9 cellular contexts compared by ENCODE assay signal in the genomic region with DNA sequence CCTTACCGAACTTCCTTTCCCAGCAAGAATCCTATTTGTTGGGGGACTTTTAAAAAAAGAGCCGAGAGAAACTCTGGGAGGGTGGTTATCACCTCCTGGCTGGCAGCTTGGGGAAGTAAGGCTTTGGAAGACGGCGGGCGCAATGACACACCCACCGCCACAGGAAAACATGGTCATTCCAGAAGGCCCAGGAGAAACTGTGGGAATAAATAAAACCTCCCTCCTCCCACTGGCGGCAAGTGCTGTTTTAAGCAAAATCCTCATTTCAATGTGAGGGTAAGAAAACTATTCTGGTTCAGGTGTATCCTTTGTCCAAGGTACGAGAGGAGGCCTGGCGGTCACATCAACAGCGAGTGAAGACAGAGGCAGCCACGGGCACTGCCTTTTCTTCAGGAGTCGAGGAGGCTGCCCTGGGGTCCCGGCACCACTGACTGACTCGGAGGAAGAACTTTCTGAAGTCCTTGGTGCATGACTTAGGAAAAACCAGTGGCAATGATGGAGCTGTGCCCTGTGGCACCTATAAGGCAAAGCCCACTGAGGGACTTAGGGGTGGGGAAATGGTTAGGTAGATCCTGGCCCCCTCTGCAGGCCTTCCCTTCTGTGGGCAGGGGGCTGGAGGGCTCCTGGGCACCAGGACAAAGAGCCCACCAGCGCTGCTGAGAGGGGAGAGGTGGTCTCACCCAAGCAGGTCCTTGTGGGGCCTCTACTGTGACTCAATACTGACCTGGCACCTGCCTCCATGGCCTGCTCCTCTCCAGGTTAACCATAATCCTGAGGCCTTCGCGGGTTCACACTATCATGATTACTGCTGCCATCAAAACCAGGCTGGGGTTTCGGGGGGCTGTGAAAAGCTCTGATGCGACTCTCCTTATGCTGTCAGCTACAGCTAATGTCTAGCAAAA. TPM values are rescaled to one million over a fixed set of nuclear protein-coding genes. Genes with fewer than 3 reads are reported as not detected.
DNase-seq lines count a peak whose midpoint lies in the region; ATAC-seq, FAIRE-seq and TF ChIP-seq lines count a peak whose summit lies in the region.
"Had no signal": no experiment of that assay in that cellular context is flagged by ENCODE, and none has a peak within 500 bp of the region (broad histone marks: within the 10 kb centered on the region; RNA-seq: fewer than 3 reads in every experiment).

No MANE protein-coding gene starts in this region.

- peak overlapping the region; percentile 21 for H3K4me3 Mint-ChIP-seq in activated B cell treated with CpG ODN at 0.5 μM for 24 hours

- CTCF ChIA-PET in activated B cell treated with CpG ODN at 0.5 μM for 24 hours (lab: Charles Lee) = interaction anchor here (0.7 to 9.5 kb wide), 11 partner anchors 11 to 437 kb away, joined by 3 to 172 read pairs (median 6); a partner anchor contains a TSS

- H3K27ac ChIP-seq in skeletal muscle tissue (ENCODE audit: low read depth, low read length) = peak overlapping the region; percentile 28

- ATAC-seq in activated B cell treated with CpG ODN at 0.5 μM for 24 hours (ENCODE audit: low read depth) (no peak), left ventricle myocardium superior (no peak), GM21528 (IDR thresholded peaks at IDR 0.05; ENCODE audit: low FRiP score, unreplicated experiment) (no peak)

- H3K27ac Mint-ChIP-seq in activated B cell treated with CpG ODN at 0.5 μM for 24 hours = peak overlapping the region; percentile 94

- H3K36me3 ChIP-seq in skeletal muscle tissue (ENCODE audit: control insufficient read depth in 3 of 3, insufficient read depth in 3 of 3, low read length in 3 of 3) = peaks cover 12 to 15% (median 12%) of the 10 kb centered on the region in 3 donors

- H3K4me3 ChIP-seq in skeletal muscle tissue (ENCODE audit: low read length in 3 of 3) = no peak overlapping the region

- intact Hi-C loops in activated B cell treated with CpG ODN at 0.5 μM for 24 hours (cut with micrococcal nuclease) (loop anchor here (2.0 to 10.0 kb wide), 2 partner anchors 569 to 1015 kb away; a partner anchor contains a TSS), left ventricle myocardium superior (cut with micrococcal nuclease) (loop anchor here (10.0 kb wide), 1 partner anchor 119 kb away; a partner anchor contains a TSS)

- no peaks in the 10 kb centered on the region for H3K9me3 ChIP-seq in skeletal muscle tissue (ENCODE audit: control insufficient read depth in 3 of 3, low read length in 3 of 3)

- DNase-seq in GM12891 (ENCODE audit: insufficient read length, low spot score) (no peak), activated B cell treated with CpG ODN at 0.5 μM for 24 hours (no peak), left ventricle myocardium superior (peak; percentile 35), D341Med (ENCODE audit: low spot score) (no peak), NCI-H345 treated with DMSO at 0.1 percent for 48 hours (lab: John Stamatoyannopoulos, UW; ENCODE audit: unreplicated experiment) (no peak), GM13977 (ENCODE audit: low spot score) (no peak)

- H3K36me3 Mint-ChIP-seq in activated B cell treated with CpG ODN at 0.5 μM for 24 hours (ENCODE audit: low read depth) = peaks cover 25% of the 10 kb centered on the region

- H3K9me3 Mint-ChIP-seq in activated B cell treated with CpG ODN at 0.5 μM for 24 hours = no peaks in the 10 kb centered on the region

- H3K27me3 ChIP-seq in skeletal muscle tissue (ENCODE audit: control insufficient read depth in 3 of 3, insufficient read depth in 3 of 3, low read length in 3 of 3) = no peaks in the 10 kb centered on the region

- no peak for TF ChIP-seq CTCF in activated B cell treated with CpG ODN at 0.5 μM for 24 hours (IDR thresholded peaks at IDR 0.05)
- TF ChIP-seq CTCF in GM13977 (IDR thresholded peaks at IDR 0.05; ENCODE audit: extremely low read depth, insufficient read depth, missing control alignments) = no peak

- POLR2A ChIA-PET in activated B cell treated with CpG ODN at 0.5 μM for 24 hours (lab: Charles Lee) = interaction anchor here (0.7 to 35.9 kb wide), 13 partner anchors 14 to 581 kb away, joined by 3 to 1996 read pairs (median 10); a partner anchor contains a TSS

- H3K9ac ChIP-seq in skeletal muscle tissue (ENCODE audit: low read depth in 1 of 3, low read length in 3 of 3) = no peak overlapping the region

- FAIRE-seq in GM12891 (lab: Jason Lieb, UNC) = no peak
- FAIRE-seq: bronchial epithelial cell had no signal

- H3K4me1 Mint-ChIP-seq in activated B cell treated with CpG ODN at 0.5 μM for 24 hours = peaks cover 89% of the 10 kb centered on the region

- H3K4me1 ChIP-seq in skeletal muscle tissue (ENCODE audit: control insufficient read depth in 3 of 3, insufficient read depth in 3 of 3, low read length in 3 of 3) = peaks cover 55 to 63% (median 60%) of the 10 kb centered on the region in 3 donors

- in situ Hi-C loops in GM13977 (cut with MboI; ENCODE audit: low pct_unique_long_range_greater_than_20kb, low sequenced_read_pairs, unreplicated experiment) = loop anchor here (10.0 to 25.0 kb wide), 3 partner anchors 79 to 396 kb away; no protein-coding TSS in a partner anchor

- no peaks in the 10 kb centered on the region for H3K27me3 Mint-ChIP-seq in activated B cell treated with CpG ODN at 0.5 μM for 24 hours

- TF ChIP-seq POLR2A in GM12891 (IDR thresholded peaks at IDR 0.05; ENCODE audit: low read depth, low read length) = no peak

TF ChIP-seq in GM12891, 5 proteins besides CTCF, POLR2A, EP300 and RAD21:
- 0 out of 2 replicates have a peak, but pooled peaks have one; percentile 21 for TF ChIP-seq POLR2AphosphoS5 (IDR thresholded peaks at IDR 0.05; ENCODE audit: low read depth, low read length)
- TF ChIP-seq POU2F2 (IDR thresholded peaks at IDR 0.05; ENCODE audit: low read depth, low read length) = no peak
- no peak for TF ChIP-seq SPI1 (IDR thresholded peaks at IDR 0.05; ENCODE audit: low read depth, low read length)

RNA-seq across cellular contexts. Expression of a gene that starts 21.4 kb away (rescaled TPM):
- polyA plus RNA-seq in GM12891 (2012; ENCODE audit: low read depth, missing spikeins) = 13.7 TPM
- total RNA-seq in activated B cell treated with CpG ODN at 0.5 μM for 24 hours (39.0 and 39.9 TPM in 2 replicates), left ventricle myocardium superior (25.9 TPM), skeletal muscle tissue (13.0 TPM)

RNA-seq across cellular contexts. Expression of a gene that starts 59.6 kb away (rescaled TPM):
- 93.2 TPM for polyA plus RNA-seq in GM12891 (2012; ENCODE audit: low read depth, missing spikeins)
- 175 and 180 TPM in 2 replicates for total RNA-seq in activated B cell treated with CpG ODN at 0.5 μM for 24 hours
- 64.2 TPM for total RNA-seq in left ventricle myocardium superior
- total RNA-seq in skeletal muscle tissue = 87.2 TPM
